ENCODE assay signal across 9 cellular contexts in genomic region chr12:57604454-57605307, GRCh38. TPM values are rescaled to one million over a fixed set of nuclear protein-coding genes. Genes with fewer than 3 reads are reported as not detected.
DNase-seq lines count a peak whose midpoint lies in the region; ATAC-seq and FAIRE-seq lines count a peak whose summit lies in the region.
"Had no signal": no experiment of that assay in that cellular context is flagged by ENCODE, and none has a peak within 500 bp of the region (broad histone marks: within the 10 kb centered on the region; RNA-seq: fewer than 3 reads in every experiment).

DTX3 (plus strand) TSS chr12:57604824; CDS start chr12:57606518, 1,694 bp downstream.

- H3K4me3 Mint-ChIP-seq in naive thymus-derived CD4-positive, alpha-beta T cell, result peak within 1 kb of the TSS; percentile 81 to 91 (median 86)

- H3K4me1 Mint-ChIP-seq in naive thymus-derived CD4-positive, alpha-beta T cell, result peaks cover 20 to 40% (median 32%) of the 10 kb centered on the region in 7 donors

- ATAC-seq in naive thymus-derived CD4-positive, alpha-beta T cell, result peak; percentile 68
- no peak for ATAC-seq in GM21360 (IDR thresholded peaks at IDR 0.05; ENCODE audit: unreplicated experiment)

- peak within 1 kb of the TSS; percentile 70 for H3K27ac ChIP-seq in naive thymus-derived CD4-positive, alpha-beta T cell (ENCODE audit: low read depth, low read length)
- H3K27ac ChIP-seq: neutrophil had no signal

- peak; percentile 47 for DNase-seq in activated T-cell treated with anti-CD3 and anti-CD28 coated beads, Interleukin-2, amount 50 U/mL, for 1 hour
- DNase-seq in activated T-cell treated with anti-CD3 and anti-CD28 coated beads for 4 hours (no peak), NCI-H1092 (lab: John Stamatoyannopoulos, UW) (peak; percentile 50), fibroblast of peridontal ligament (ENCODE audit: extremely low read depth) (peak; percentile 29), urothelium cell line (ENCODE audit: low spot score) (peak; percentile 39)
- peak; percentile 53 to 64 for DNase-seq in activated T-cell treated with anti-CD3 and anti-CD28 coated beads, Interleukin-2, amount 50 U/mL, for 48 hours
- peak in 6 of 9 donors; percentile 31 to 51 (median 43) for DNase-seq in naive thymus-derived CD4-positive, alpha-beta T cell

- FAIRE-seq in urothelium cell line (lab: Jason Lieb, UNC), result no peak

- CTCF ChIA-PET in naive thymus-derived CD4-positive, alpha-beta T cell (lab: Charles Lee), result interaction anchor here (0.6 to 2.0 kb wide), 2 partner anchors 16 to 67 kb away, joined by 3 to 8 read pairs; no protein-coding TSS in a partner anchor

- peak within 1 kb of the TSS; percentile 71 for H3K4me3 ChIP-seq in naive thymus-derived CD4-positive, alpha-beta T cell (ENCODE audit: low read length)

- intact Hi-C loops in naive thymus-derived CD4-positive, alpha-beta T cell (cut with micrococcal nuclease), result loop anchor here (1.0 to 2.0 kb wide), 2 partner anchors 13 to 14 kb away; partner anchors contain the start of gene PIP4K2C (in 2 of the 2)

- peaks cover 0 to 30% (median under 1%) of the 10 kb centered on the region in 3 experiments for H3K36me3 ChIP-seq in naive thymus-derived CD4-positive, alpha-beta T cell (ENCODE audit: control insufficient read depth in 2 of 3, insufficient read depth in 3 of 3, low read length in 3 of 3)

- H3K27ac Mint-ChIP-seq in naive thymus-derived CD4-positive, alpha-beta T cell, result peak within 1 kb of the TSS; percentile 84 to 93 (median 87)

- H3K9me3 Mint-ChIP-seq in naive thymus-derived CD4-positive, alpha-beta T cell, result no peaks in the 10 kb centered on the region

- H3K27me3 ChIP-seq in naive thymus-derived CD4-positive, alpha-beta T cell (ENCODE audit: control insufficient read depth in 2 of 2, insufficient read depth in 2 of 2, low read length in 2 of 2), result no peaks in the 10 kb centered on the region

- POLR2A ChIA-PET in naive thymus-derived CD4-positive, alpha-beta T cell (lab: Charles Lee), result interaction anchor here (1.0 to 1.8 kb wide), 7 partner anchors 11 to 146 kb away, joined by 3 to 4 read pairs (median 3); partner anchors contain the start of gene PIP4K2C

- no peaks in the 10 kb centered on the region for H3K9me3 ChIP-seq in naive thymus-derived CD4-positive, alpha-beta T cell (ENCODE audit: control insufficient read depth in 2 of 3, low read length in 3 of 3)
- H3K9me3 ChIP-seq: neutrophil had no signal

- peaks cover 19 to 20% of the 10 kb centered on the region in 2 donors for H3K4me1 ChIP-seq in naive thymus-derived CD4-positive, alpha-beta T cell (ENCODE audit: control insufficient read depth in 2 of 2, insufficient read depth in 2 of 2, low read length in 2 of 2)

- peaks cover 0 to 3% (median 0%) of the 10 kb centered on the region in 5 donors for H3K27me3 Mint-ChIP-seq in naive thymus-derived CD4-positive, alpha-beta T cell

- H3K36me3 Mint-ChIP-seq in naive thymus-derived CD4-positive, alpha-beta T cell, result peaks cover 6 to 44% (median 18%) of the 10 kb centered on the region in 5 donors

RNA-seq across cellular contexts. Expression of gene DTX3, which starts in this region (rescaled TPM):
- total RNA-seq in naive thymus-derived CD4-positive, alpha-beta T cell, result 10 to 100 TPM; 25.1 to 42.5 (median 35.6) TPM
- 1 to 10 TPM; 5.3 to 6.7 TPM for polyA plus RNA-seq in naive thymus-derived CD4-positive, alpha-beta T cell
